ENCODE assay signal across 1 cellular context in the genomic region with DNA sequence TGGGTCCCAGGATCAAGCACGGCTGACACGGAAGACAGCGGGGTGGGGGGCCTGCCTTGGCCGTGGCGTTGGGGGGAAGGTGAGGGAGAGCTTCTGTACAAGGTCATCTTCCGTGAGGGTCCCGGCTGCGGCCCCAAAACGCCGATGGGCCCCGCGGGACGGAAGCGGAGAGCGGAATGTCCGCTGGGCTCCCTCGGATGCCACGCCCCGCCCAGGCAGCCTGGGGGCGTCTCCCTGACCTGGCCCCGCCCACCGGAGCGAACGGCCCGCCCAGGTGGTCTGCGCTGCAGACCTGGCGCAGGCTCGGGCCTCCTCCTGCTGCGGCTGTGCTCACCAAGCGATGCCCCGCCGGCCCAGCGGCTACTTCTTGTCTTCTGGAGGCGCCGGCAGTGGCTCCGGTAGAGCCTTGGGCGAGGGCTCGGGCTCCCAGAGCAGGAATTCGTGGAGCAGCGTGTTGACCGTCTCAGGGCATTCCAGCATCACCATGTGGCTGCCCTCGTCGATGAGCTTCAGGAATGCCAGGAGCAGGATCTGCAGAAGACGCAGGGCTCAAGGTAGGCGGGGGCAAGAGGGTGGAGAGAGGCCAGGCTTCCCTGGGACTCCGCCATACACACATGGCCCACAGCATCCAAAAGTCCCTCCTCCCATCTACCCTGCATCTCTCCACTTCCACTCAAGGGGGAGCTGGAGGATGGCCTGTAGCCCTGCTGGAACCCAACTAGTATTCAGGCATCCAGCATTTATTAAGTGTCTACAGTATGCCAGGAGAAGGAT.
A peak's percentile ranks its signal among the peaks of the same experiment; 100 is the strongest.
TF ChIP-seq lines count a peak whose summit lies in the region.

No MANE protein-coding gene starts in this region.

TF ChIP-seq in HepG2, 621 proteins besides CTCF, POLR2A, EP300 and RAD21:
- TF ChIP-seq ZNF672 (CRISPR knock-in tag; IDR thresholded peaks at IDR 0.05) (no peak), HMG20B (CRISPR knock-in tag; conservative IDR thresholded peaks at IDR 0.05) (no peak), ZNF773 (CRISPR knock-in tag; IDR thresholded peaks at IDR 0.05; ENCODE audit: borderline replicate concordance) (no peak), ZNF263 (CRISPR knock-in tag; IDR thresholded peaks at IDR 0.05) (no peak), ZNF598 (CRISPR knock-in tag; IDR thresholded peaks at IDR 0.05; ENCODE audit: borderline replicate concordance) (no peak), RARA (CRISPR knock-in tag; IDR thresholded peaks at IDR 0.05) (no peak), BORCS8-MEF2B (CRISPR knock-in tag; IDR thresholded peaks at IDR 0.05) (no peak), CBX1 (IDR thresholded peaks at IDR 0.05; ENCODE audit: low read depth) (no peak), ZNF331 (CRISPR knock-in tag; IDR thresholded peaks at IDR 0.05) (no peak), ARHGAP35 (CRISPR knock-in tag; IDR thresholded peaks at IDR 0.05; ENCODE audit: borderline replicate concordance) (no peak), MBD4 (IDR thresholded peaks at IDR 0.05; ENCODE audit: borderline replicate concordance, low read length) (no peak), STAG1 (CRISPR knock-in tag; IDR thresholded peaks at IDR 0.05) (peak; percentile 68), EHMT2 (IDR thresholded peaks at IDR 0.05; ENCODE audit: borderline replicate concordance, low read depth, low read length) (no peak), IKZF1 (IDR thresholded peaks at IDR 0.05) (no peak), HDAC2 (CRISPR knock-in tag; IDR thresholded peaks at IDR 0.05) (0 out of 2 replicates have a peak, but pooled peaks have one; percentile 13), ZNF766 (CRISPR knock-in tag; IDR thresholded peaks at IDR 0.05; ENCODE audit: borderline replicate concordance) (no peak), SMC3 (IDR thresholded peaks at IDR 0.05; ENCODE audit: low read length) (peak; percentile 58), TBX3 (IDR thresholded peaks at IDR 0.05; ENCODE audit: borderline replicate concordance) (no peak), ZKSCAN8 (CRISPR knock-in tag; IDR thresholded peaks at IDR 0.05; ENCODE audit: borderline replicate concordance) (peak; percentile 100), TEAD3 (CRISPR knock-in tag; optimal IDR thresholded peaks at IDR 0.05; ENCODE audit: borderline replicate concordance) (peak; percentile 18), ZNF782 (CRISPR knock-in tag; IDR thresholded peaks at IDR 0.05; ENCODE audit: borderline replicate concordance) (no peak), JUND (CRISPR knock-in tag; IDR thresholded peaks at IDR 0.05) (no peak), NFE2 (CRISPR knock-in tag; IDR thresholded peaks at IDR 0.05) (no peak), POLR2AphosphoS2 (IDR thresholded peaks at IDR 0.05; ENCODE audit: low read depth, low read length) (no peak), ZSCAN30 (CRISPR knock-in tag; IDR thresholded peaks at IDR 0.05) (no peak), KAT7 (CRISPR knock-in tag; IDR thresholded peaks at IDR 0.05; ENCODE audit: borderline replicate concordance) (no peak), ZNF292 (CRISPR knock-in tag; IDR thresholded peaks at IDR 0.05; ENCODE audit: borderline replicate concordance, low read depth) (no peak), ZFYVE20 (CRISPR knock-in tag; IDR thresholded peaks at IDR 0.05; ENCODE audit: borderline replicate concordance, low read depth) (no peak), ZBTB20 (CRISPR knock-in tag; IDR thresholded peaks at IDR 0.05; ENCODE audit: borderline replicate concordance, low read depth) (no peak), GZF1 (CRISPR knock-in tag; IDR thresholded peaks at IDR 0.05) (no peak), MEIS2 (CRISPR knock-in tag; IDR thresholded peaks at IDR 0.05) (no peak), ZNF335 (CRISPR knock-in tag; IDR thresholded peaks at IDR 0.05) (no peak), MIER2 (CRISPR knock-in tag; IDR thresholded peaks at IDR 0.05) (no peak)
- TF ChIP-seq, protein P1, sequence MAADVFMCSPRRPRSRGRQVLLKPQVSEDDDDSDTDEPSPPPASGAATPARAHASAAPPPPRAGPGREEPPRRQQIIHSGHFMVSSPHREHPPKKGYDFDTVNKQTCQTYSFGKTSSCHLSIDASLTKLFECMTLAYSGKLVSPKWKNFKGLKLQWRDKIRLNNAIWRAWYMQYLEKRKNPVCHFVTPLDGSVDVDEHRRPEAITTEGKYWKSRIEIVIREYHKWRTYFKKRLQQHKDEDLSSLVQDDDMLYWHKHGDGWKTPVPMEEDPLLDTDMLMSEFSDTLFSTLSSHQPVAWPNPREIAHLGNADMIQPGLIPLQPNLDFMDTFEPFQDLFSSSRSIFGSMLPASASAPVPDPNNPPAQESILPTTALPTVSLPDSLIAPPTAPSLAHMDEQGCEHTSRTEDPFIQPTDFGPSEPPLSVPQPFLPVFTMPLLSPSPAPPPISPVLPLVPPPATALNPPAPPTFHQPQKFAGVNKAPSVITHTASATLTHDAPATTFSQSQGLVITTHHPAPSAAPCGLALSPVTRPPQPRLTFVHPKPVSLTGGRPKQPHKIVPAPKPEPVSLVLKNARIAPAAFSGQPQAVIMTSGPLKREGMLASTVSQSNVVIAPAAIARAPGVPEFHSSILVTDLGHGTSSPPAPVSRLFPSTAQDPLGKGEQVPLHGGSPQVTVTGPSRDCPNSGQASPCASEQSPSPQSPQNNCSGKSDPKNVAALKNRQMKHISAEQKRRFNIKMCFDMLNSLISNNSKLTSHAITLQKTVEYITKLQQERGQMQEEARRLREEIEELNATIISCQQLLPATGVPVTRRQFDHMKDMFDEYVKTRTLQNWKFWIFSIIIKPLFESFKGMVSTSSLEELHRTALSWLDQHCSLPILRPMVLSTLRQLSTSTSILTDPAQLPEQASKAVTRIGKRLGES (CRISPR knock-in tag; IDR thresholded peaks at IDR 0.05; ENCODE audit: borderline replicate concordance), result no peak
- TF ChIP-seq, protein P2, sequence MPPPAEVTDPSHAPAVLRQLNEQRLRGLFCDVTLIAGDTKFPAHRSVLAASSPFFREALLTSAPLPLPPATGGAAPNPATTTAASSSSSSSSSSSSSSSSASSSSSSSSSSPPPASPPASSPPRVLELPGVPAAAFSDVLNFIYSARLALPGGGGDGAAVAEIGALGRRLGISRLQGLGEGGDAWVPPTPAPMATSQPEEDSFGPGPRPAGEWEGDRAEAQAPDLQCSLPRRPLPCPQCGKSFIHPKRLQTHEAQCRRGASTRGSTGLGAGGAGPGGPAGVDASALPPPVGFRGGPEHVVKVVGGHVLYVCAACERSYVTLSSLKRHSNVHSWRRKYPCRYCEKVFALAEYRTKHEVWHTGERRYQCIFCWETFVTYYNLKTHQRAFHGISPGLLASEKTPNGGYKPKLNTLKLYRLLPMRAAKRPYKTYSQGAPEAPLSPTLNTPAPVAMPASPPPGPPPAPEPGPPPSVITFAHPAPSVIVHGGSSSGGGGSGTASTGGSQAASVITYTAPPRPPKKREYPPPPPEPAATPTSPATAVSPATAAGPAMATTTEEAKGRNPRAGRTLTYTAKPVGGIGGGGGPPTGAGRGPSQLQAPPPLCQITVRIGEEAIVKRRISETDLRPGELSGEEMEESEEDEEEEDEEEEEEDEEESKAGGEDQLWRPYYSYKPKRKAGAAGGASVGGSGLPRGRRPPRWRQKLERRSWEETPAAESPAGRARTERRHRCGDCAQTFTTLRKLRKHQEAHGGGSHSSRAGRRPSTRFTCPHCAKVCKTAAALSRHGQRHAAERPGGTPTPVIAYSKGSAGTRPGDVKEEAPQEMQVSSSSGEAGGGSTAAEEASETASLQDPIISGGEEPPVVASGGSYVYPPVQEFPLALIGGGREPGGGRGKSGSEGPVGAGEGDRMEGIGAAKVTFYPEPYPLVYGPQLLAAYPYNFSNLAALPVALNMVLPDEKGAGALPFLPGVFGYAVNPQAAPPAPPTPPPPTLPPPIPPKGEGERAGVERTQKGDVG (CRISPR knock-in tag; IDR thresholded peaks at IDR 0.05; ENCODE audit: borderline replicate concordance), result no peak
- TF ChIP-seq, protein P3, sequence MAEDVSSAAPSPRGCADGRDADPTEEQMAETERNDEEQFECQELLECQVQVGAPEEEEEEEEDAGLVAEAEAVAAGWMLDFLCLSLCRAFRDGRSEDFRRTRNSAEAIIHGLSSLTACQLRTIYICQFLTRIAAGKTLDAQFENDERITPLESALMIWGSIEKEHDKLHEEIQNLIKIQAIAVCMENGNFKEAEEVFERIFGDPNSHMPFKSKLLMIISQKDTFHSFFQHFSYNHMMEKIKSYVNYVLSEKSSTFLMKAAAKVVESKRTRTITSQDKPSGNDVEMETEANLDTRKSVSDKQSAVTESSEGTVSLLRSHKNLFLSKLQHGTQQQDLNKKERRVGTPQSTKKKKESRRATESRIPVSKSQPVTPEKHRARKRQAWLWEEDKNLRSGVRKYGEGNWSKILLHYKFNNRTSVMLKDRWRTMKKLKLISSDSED (CRISPR knock-in tag; IDR thresholded peaks at IDR 0.05), result no peak
- TF ChIP-seq, protein P4, sequence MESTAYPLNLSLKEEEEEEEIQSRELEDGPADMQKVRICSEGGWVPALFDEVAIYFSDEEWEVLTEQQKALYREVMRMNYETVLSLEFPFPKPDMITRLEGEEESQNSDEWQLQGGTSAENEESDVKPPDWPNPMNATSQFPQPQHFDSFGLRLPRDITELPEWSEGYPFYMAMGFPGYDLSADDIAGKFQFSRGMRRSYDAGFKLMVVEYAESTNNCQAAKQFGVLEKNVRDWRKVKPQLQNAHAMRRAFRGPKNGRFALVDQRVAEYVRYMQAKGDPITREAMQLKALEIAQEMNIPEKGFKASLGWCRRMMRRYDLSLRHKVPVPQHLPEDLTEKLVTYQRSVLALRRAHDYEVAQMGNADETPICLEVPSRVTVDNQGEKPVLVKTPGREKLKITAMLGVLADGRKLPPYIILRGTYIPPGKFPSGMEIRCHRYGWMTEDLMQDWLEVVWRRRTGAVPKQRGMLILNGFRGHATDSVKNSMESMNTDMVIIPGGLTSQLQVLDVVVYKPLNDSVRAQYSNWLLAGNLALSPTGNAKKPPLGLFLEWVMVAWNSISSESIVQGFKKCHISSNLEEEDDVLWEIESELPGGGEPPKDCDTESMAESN (CRISPR knock-in tag; conservative IDR thresholded peaks at IDR 0.05), result no peak
- TF ChIP-seq, protein P5, sequence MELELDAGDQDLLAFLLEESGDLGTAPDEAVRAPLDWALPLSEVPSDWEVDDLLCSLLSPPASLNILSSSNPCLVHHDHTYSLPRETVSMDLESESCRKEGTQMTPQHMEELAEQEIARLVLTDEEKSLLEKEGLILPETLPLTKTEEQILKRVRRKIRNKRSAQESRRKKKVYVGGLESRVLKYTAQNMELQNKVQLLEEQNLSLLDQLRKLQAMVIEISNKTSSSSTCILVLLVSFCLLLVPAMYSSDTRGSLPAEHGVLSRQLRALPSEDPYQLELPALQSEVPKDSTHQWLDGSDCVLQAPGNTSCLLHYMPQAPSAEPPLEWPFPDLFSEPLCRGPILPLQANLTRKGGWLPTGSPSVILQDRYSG (CRISPR knock-in tag; IDR thresholded peaks at IDR 0.05), result no peak
- TF ChIP-seq, protein P6, sequence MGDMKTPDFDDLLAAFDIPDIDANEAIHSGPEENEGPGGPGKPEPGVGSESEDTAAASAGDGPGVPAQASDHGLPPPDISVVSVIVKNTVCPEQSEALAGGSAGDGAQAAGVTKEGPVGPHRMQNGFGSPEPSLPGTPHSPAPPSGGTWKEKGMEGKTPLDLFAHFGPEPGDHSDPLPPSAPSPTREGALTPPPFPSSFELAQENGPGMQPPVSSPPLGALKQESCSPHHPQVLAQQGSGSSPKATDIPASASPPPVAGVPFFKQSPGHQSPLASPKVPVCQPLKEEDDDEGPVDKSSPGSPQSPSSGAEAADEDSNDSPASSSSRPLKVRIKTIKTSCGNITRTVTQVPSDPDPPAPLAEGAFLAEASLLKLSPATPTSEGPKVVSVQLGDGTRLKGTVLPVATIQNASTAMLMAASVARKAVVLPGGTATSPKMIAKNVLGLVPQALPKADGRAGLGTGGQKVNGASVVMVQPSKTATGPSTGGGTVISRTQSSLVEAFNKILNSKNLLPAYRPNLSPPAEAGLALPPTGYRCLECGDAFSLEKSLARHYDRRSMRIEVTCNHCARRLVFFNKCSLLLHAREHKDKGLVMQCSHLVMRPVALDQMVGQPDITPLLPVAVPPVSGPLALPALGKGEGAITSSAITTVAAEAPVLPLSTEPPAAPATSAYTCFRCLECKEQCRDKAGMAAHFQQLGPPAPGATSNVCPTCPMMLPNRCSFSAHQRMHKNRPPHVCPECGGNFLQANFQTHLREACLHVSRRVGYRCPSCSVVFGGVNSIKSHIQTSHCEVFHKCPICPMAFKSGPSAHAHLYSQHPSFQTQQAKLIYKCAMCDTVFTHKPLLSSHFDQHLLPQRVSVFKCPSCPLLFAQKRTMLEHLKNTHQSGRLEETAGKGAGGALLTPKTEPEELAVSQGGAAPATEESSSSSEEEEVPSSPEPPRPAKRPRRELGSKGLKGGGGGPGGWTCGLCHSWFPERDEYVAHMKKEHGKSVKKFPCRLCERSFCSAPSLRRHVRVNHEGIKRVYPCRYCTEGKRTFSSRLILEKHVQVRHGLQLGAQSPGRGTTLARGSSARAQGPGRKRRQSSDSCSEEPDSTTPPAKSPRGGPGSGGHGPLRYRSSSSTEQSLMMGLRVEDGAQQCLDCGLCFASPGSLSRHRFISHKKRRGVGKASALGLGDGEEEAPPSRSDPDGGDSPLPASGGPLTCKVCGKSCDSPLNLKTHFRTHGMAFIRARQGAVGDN (CRISPR knock-in tag; IDR thresholded peaks at IDR 0.05), result peak; percentile 20; the same call in 1 of the 2 replicates
